ENCODE assay signal across 1 cellular context in the genomic region with DNA sequence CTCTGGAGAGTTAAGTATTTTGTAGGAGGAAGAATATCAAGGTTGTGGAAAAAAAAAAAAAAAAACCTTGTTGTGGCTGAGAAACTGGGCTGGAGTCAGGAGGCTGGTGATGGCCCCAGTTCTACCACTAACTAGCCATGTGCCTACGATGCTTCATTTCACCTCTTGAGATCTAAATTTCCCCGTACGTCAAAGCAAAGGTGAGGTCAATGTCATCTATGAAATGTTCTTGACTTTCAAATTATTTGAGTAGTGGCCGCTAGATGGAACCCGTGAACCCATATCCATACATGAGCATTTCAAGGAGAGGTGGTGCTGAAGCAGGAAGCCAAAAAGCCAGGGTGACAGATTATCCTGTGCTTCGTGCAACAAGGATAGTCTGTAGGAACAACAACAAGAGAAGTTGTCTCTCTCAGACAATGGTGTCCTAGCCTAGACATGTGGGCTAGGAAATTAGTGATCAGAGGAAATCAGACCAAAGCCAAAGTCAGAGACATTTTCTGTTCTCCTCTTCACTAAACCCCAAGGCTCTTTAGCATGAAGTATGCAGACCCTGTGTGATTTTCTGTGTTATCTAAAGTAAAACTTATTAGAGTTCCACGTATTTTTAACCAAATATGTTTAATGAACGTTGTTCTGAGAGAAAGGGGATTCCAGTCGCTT.
TF ChIP-seq lines count a peak whose summit lies in the region.

No MANE protein-coding gene starts in this region.

TF ChIP-seq in GM23338, 12 proteins besides CTCF, POLR2A, EP300 and RAD21 (continued from another document):
- no peak for TF ChIP-seq ZNF462 (CRISPR knock-in tag; IDR thresholded peaks at IDR 0.05)
- TF ChIP-seq STAT1 (IDR thresholded peaks at IDR 0.05; ENCODE audit: unreplicated experiment) = no peak
- TF ChIP-seq POLR2AphosphoS5 (IDR thresholded peaks at IDR 0.05; ENCODE audit: low read depth) = no peak
- TF ChIP-seq, protein P1, sequence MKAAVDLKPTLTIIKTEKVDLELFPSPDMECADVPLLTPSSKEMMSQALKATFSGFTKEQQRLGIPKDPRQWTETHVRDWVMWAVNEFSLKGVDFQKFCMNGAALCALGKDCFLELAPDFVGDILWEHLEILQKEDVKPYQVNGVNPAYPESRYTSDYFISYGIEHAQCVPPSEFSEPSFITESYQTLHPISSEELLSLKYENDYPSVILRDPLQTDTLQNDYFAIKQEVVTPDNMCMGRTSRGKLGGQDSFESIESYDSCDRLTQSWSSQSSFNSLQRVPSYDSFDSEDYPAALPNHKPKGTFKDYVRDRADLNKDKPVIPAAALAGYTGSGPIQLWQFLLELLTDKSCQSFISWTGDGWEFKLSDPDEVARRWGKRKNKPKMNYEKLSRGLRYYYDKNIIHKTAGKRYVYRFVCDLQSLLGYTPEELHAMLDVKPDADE (IDR thresholded peaks at IDR 0.05) = no peak
- TF ChIP-seq NANOG (IDR thresholded peaks at IDR 0.05; ENCODE audit: borderline replicate concordance) = no peak
- TF ChIP-seq EZH2phosphoT487 (IDR thresholded peaks at IDR 0.05; ENCODE audit: unreplicated experiment) = no peak
- TF ChIP-seq JUNB (IDR thresholded peaks at IDR 0.05; ENCODE audit: unreplicated experiment) = no peak
- TF ChIP-seq REST (IDR thresholded peaks at IDR 0.05; ENCODE audit: unreplicated experiment) = no peak
TF ChIP-seq in GM23338: peak in this region for 0.
